ENCODE assay signal across 8 cellular contexts in genomic region chr12:78181544-78182162, GRCh38.
A peak's percentile ranks its signal among the peaks of the same experiment; 100 is the strongest.
DNase-seq lines count a peak whose midpoint lies in the region; ATAC-seq and TF ChIP-seq lines count a peak whose summit lies in the region.

No MANE protein-coding gene starts in this region.

- H3K4me3 ChIP-seq in IMR-90 (ENCODE audit: insufficient read depth, low read depth, low read length) (no peak overlapping the region), stomach (no peak overlapping the region)

- no peak overlapping the region for H4K91ac ChIP-seq in IMR-90 (ENCODE audit: insufficient read depth, low read depth, low read length)

- H3K36me3 ChIP-seq in IMR-90 (ENCODE audit: control insufficient read depth, insufficient read depth, low read length) (peaks cover 11% of the 10 kb centered on the region), stomach (no peaks in the 10 kb centered on the region)

- TF ChIP-seq CTCF in IMR-90 (conservative IDR thresholded peaks at IDR 0.05; ENCODE audit: low read depth, low read length) (peak; percentile 68), stomach (IDR thresholded peaks at IDR 0.05) (no peak)

- no peak overlapping the region for H3K4ac ChIP-seq in IMR-90 (ENCODE audit: low read depth, low read length)

- H3K18ac ChIP-seq in IMR-90 (ENCODE audit: low read depth, low read length), result no peak overlapping the region

- no peak overlapping the region for H3K14ac ChIP-seq in IMR-90 (replicated peaks; ENCODE audit: low read depth, low read length)

- H3K9ac ChIP-seq in IMR-90 (ENCODE audit: low read depth, low read length), result no peak overlapping the region

- no peak overlapping the region for H2AFZ ChIP-seq in IMR-90 (replicated peaks; ENCODE audit: low read length, poor library complexity)

- no peak overlapping the region for H2BK120ac ChIP-seq in IMR-90 (ENCODE audit: low read depth, low read length)

- H2BK5ac ChIP-seq in IMR-90 (ENCODE audit: low read depth, low read length, poor library complexity, severe bottlenecking), result no peak overlapping the region

- intact Hi-C loops in IMR-90 (cut with micrococcal nuclease), result loop anchor here (5.0 to 10.0 kb wide), 5 partner anchors 243 to 1193 kb away; partner anchors contain the start of gene SYT1
- intact Hi-C loops in stomach (cut with DNase I; ENCODE audit: low total_unique reads), result no loop called here

- H3K4me1 ChIP-seq in IMR-90 (ENCODE audit: control insufficient read depth, insufficient read depth, low read length) (peaks cover 6% of the 10 kb centered on the region; the same call in 1 of the 2 replicates), stomach (no peaks in the 10 kb centered on the region)

- H3K4me2 ChIP-seq in IMR-90 (ENCODE audit: low read depth, low read length), result no peak overlapping the region

- no TSS peak for BruUV-seq in IMR-90 (replicated peaks; lab: Mats Ljungman, UMichigan)

- no peak overlapping the region for H2AK9ac ChIP-seq in IMR-90 (replicated peaks; ENCODE audit: low read depth, low read length, poor library complexity)

- H3K56ac ChIP-seq in IMR-90 (ENCODE audit: extremely low read depth, insufficient read depth, low read length), result no peak overlapping the region

- TF ChIP-seq POLR2A in IMR-90 (IDR thresholded peaks at IDR 0.05; ENCODE audit: low read depth, low read length) (no peak), stomach (IDR thresholded peaks at IDR 0.05) (no peak)

- peak; percentile 69 for TF ChIP-seq RAD21 in IMR-90 (IDR thresholded peaks at IDR 0.05; ENCODE audit: low read length)

- TF ChIP-seq EP300 in stomach (IDR thresholded peaks at IDR 0.05), result no peak

- H4K5ac ChIP-seq in IMR-90 (ENCODE audit: low read depth, low read length), result no peak overlapping the region

- no peak overlapping the region for H2AK5ac ChIP-seq in IMR-90 (ENCODE audit: low read depth, low read length)

- no peak overlapping the region for H2BK15ac ChIP-seq in IMR-90 (ENCODE audit: low read depth, low read length)

- POLR2A ChIA-PET in IMR-90 (lab: Charles Lee; ENCODE audit: unreplicated experiment), result no interaction called here

- no peaks in the 10 kb centered on the region for H3K9me3 ChIP-seq in IMR-90 (ENCODE audit: control insufficient read depth, insufficient read depth, low read length)
- H3K9me3 ChIP-seq in stomach, result no peaks in the 10 kb centered on the region

- H3K27me3 ChIP-seq in IMR-90 (ENCODE audit: control insufficient read depth, insufficient read depth, low read length) (no peaks in the 10 kb centered on the region), stomach (no peaks in the 10 kb centered on the region)

- CTCF ChIA-PET in IMR-90 (lab: Yijun Ruan, JAX), result interaction anchor here (1.1 kb wide), 1 partner anchor 11 kb away, joined by 3 read pairs; no protein-coding TSS in a partner anchor

- WGBS in IMR-90 (ENCODE audit: extremely low coverage in 2 of 2, insufficient read length in 1 of 2), 2 experiments, result no CpG with 5 or more reads among the region's 3 CpGs
- WGBS in stomach, 5 donors, result 35 to 47% (median 42%) methylated on average over 3 of the region's 3 CpGs

- ATAC-seq in IMR-90 (ENCODE audit: low read depth), result peak; percentile 63
- no peak for ATAC-seq in HG03039 (IDR thresholded peaks at IDR 0.05; ENCODE audit: unreplicated experiment)
- no peak for ATAC-seq in HG03354 (IDR thresholded peaks at IDR 0.05; ENCODE audit: poor library complexity, severe bottlenecking, unreplicated experiment)

- H3K27ac ChIP-seq in IMR-90 (ENCODE audit: insufficient read depth, low read length) (no peak overlapping the region), stomach (no peak overlapping the region)

- DNase-seq in COR-L47 (lab: John Stamatoyannopoulos, UW), result peak; percentile 49
- DNase-seq in IMR-90, result peak; percentile 48
- peak; percentile 82 for DNase-seq in OCI-M1 (lab: John Stamatoyannopoulos, UW)
- peak; percentile 15 for DNase-seq in glomerular visceral epithelial cell (ENCODE audit: extremely low spot score)
- no peak for DNase-seq in stomach
- DNase-seq in AML-193 (lab: John Stamatoyannopoulos, UW), result no peak

- dilution Hi-C loops in IMR-90 (cut with HindIII; ENCODE audit: low sequenced_read_pairs, unreplicated experiment), result no loop called here

- no peak overlapping the region for H3K23ac ChIP-seq in IMR-90 (ENCODE audit: low read depth, low read length)

- H4K20me1 ChIP-seq in IMR-90 (ENCODE audit: insufficient read depth, low read length), result no peaks in the 10 kb centered on the region

- in situ Hi-C loops in IMR-90 (cut with MboI; ENCODE audit: low sequenced_read_pairs), result loop anchor here (10.0 to 25.0 kb wide), 2 partner anchors 993 to 1181 kb away; no protein-coding TSS in a partner anchor

- H4K8ac ChIP-seq in IMR-90 (ENCODE audit: low read depth in 2 of 2, low read length in 2 of 2), result no peak overlapping the region

- no peaks in the 10 kb centered on the region for H3K9me1 ChIP-seq in IMR-90 (ENCODE audit: insufficient read depth, low read length)

- H2BK20ac ChIP-seq in IMR-90 (ENCODE audit: low read depth, low read length), result no peak overlapping the region

- peaks cover 0 to 3% of the 10 kb centered on the region in 2 experiments; a peak in 1 of 4 replicates for H3K79me1 ChIP-seq in IMR-90 (ENCODE audit: low read depth in 1 of 2, low read length in 2 of 2)

TF ChIP-seq in IMR-90, 13 proteins besides CTCF, POLR2A, EP300 and RAD21:
- peak; percentile 57 for TF ChIP-seq SMC3 (IDR thresholded peaks at IDR 0.05; ENCODE audit: low read depth, low read length)
- no peak for TF ChIP-seq FOS (IDR thresholded peaks at IDR 0.05; ENCODE audit: low read depth, low read length)

Comparison
In these comparisons a context has a peak if more than half of its experiments do, and no peak if none do; other contexts are left out.
1. DNase-seq: peak in COR-L47 (single experiment), IMR-90 (single experiment), OCI-M1 (single experiment) and glomerular visceral epithelial cell (single experiment); none in stomach (single experiment) and AML-193 (0 of 2).